In the genomic region with DNA sequence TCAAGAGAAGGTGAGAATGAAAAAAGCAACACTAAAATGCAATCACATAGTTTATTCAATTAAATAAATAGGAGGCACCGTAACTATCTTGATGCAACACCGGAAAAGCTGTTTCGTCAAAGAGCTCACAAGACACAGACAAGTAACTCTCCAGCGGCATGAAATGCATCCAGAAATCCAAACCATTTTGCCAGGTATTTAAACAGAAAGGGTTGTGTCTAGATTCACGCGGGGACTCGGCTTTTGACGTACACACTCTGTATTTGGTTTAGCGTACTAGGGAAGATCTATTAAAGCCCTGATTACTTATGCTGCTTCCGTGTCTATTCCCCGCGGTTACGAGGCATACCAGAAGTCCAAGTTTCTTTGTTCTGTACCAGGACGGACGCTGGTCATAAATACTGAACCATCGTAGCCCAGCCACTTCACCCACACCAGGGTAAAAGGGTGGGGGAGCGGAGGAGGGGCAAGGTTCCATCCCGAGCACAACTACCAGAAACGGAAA, we compare ENCODE assay signal across 8 cellular contexts.
A peak's percentile ranks its signal among the peaks of the same experiment; 100 is the strongest.
DNase-seq lines count a peak whose midpoint lies in the region; ATAC-seq and TF ChIP-seq lines count a peak whose summit lies in the region.

No MANE protein-coding gene starts in this region.

- peaks cover 21% of the 10 kb centered on the region for H3K36me3 ChIP-seq in OCI-LY3 (replicated peaks; ENCODE audit: low read depth, low read length)
- H3K36me3 ChIP-seq in brain microvascular endothelial cell (replicated peaks) = peaks cover 2% of the 10 kb centered on the region

- peaks cover 36% of the 10 kb centered on the region for H3K4me1 ChIP-seq in OCI-LY3 (ENCODE audit: low read length)

- in situ Hi-C loops in brain microvascular endothelial cell (cut with HindIII; ENCODE audit: low pct_ligation_motif_present, low sequenced_read_pairs) = no loop called here

- H3K27ac ChIP-seq in OCI-LY3 (ENCODE audit: low read length) (peak overlapping the region; percentile 89), brain microvascular endothelial cell (peak overlapping the region; percentile 98)

- peak overlapping the region; percentile 93 for H3K9ac ChIP-seq in OCI-LY3 (ENCODE audit: low read length)

- H3K79me2 ChIP-seq in OCI-LY3 (ENCODE audit: low read length) = peaks cover 57% of the 10 kb centered on the region

- no peak overlapping the region for H2AFZ ChIP-seq in OCI-LY3 (ENCODE audit: low read depth, low read length)

- peaks cover 36% of the 10 kb centered on the region for H4K20me1 ChIP-seq in OCI-LY3 (ENCODE audit: insufficient read depth, low read length)

- no peak for TF ChIP-seq CTCF in OCI-LY3 (IDR thresholded peaks at IDR 0.05; ENCODE audit: low read depth, low read length)
- TF ChIP-seq CTCF in brain microvascular endothelial cell (IDR thresholded peaks at IDR 0.05; ENCODE audit: low read depth, low read length, missing control alignments) = no peak

- H3K4me2 ChIP-seq in OCI-LY3 (ENCODE audit: low read length) = peak overlapping the region; percentile 97

- DNase-seq in DMS 273 (lab: John Stamatoyannopoulos, UW; ENCODE audit: unreplicated experiment) (peak; percentile 58), DMS 273 treated with DMSO at 0.1 percent for 48 hours (lab: John Stamatoyannopoulos, UW) (no peak), brain microvascular endothelial cell (peak; percentile 58), iris pigment epithelial cell (ENCODE audit: low read depth) (peak; percentile 87)
- DNase-seq in stimulated activated naive CD8-positive, alpha-beta T cell treated with anti-CD3 and anti-CD28 coated beads, Interleukin-15, Interleukin-2, amounts not matched to agents 100 U/mL and 50 U/mL, for 24 hours = peak; percentile 12
- no peak for DNase-seq in stimulated activated naive CD4-positive, alpha-beta T cell treated with Interleukin-2 at 50 U/mL for 16 hours (lab: John Stamatoyannopoulos, UW)

- no peaks in the 10 kb centered on the region for H3K9me3 ChIP-seq in OCI-LY3 (ENCODE audit: insufficient read depth, low read length)

- peak; percentile 1 for ATAC-seq in HG02610 (IDR thresholded peaks at IDR 0.05; ENCODE audit: unreplicated experiment)
- peak; percentile 1 for ATAC-seq in stimulated activated naive CD8-positive, alpha-beta T cell treated with anti-CD3 and anti-CD28 coated beads, Interleukin-15, Interleukin-2, amounts not matched to agents 100 U/mL and 50 U/mL, for 24 hours

- H3K27me3 ChIP-seq in OCI-LY3 (ENCODE audit: low read depth, low read length) (no peaks in the 10 kb centered on the region), brain microvascular endothelial cell (replicated peaks) (no peaks in the 10 kb centered on the region)

- H3K4me3 ChIP-seq in OCI-LY3 (ENCODE audit: low read length) (peak overlapping the region; percentile 86), brain microvascular endothelial cell (ENCODE audit: low read depth, low read length) (peak overlapping the region; percentile 99)

Comparison
In these comparisons a context has a peak if more than half of its experiments do, and no peak if none do; other contexts are left out.
1. DNase-seq: peak in DMS 273 (single experiment), brain microvascular endothelial cell (single experiment), iris pigment epithelial cell (single experiment) and stimulated activated naive CD8-positive, alpha-beta T cell treated with anti-CD3 and anti-CD28 coated beads, Interleukin-15, Interleukin-2, amounts not matched to agents 100 U/mL and 50 U/mL, for 24 hours (single experiment); none in DMS 273 treated with DMSO at 0.1 percent for 48 hours (single experiment) and stimulated activated naive CD4-positive, alpha-beta T cell treated with Interleukin-2 at 50 U/mL for 16 hours (single experiment).